ENCODE assay signal across 1 cellular context in the genomic region with DNA sequence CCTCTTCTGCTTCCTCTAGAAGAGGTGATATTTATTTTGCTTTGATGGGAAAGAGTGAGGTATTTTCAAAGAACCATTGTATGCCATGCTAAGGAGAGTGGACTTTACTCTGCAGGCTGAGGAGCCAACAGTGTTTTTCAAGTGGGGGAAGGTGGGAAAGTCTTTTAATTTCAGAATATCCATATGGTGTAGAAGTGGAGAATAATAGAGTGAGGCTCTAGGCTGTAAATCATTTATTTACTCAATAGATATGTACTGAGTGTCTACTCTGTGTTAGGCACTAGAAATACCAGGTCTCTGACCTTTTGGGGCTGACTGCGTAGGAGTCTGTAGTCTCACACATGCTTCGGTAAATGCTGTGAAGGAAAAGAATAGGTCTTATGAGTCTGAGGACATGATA.
TF ChIP-seq lines count a peak whose summit lies in the region.

No MANE protein-coding gene starts in this region.

TF ChIP-seq in HepG2, 621 proteins besides CTCF, POLR2A, EP300 and RAD21 (continued from another document and continues in another):
- TF ChIP-seq RXRB (CRISPR knock-in tag; IDR thresholded peaks at IDR 0.05; ENCODE audit: borderline replicate concordance) (peak; percentile 42; the same call in 1 of the 2 replicates), CBX2 (IDR thresholded peaks at IDR 0.05; ENCODE audit: low read depth, low read length) (no peak), CBX2 (CRISPR knock-in tag; IDR thresholded peaks at IDR 0.05; ENCODE audit: low read depth) (no peak), PHF21A (CRISPR knock-in tag; IDR thresholded peaks at IDR 0.05) (no peak; the same call in 1 of the 2 replicates), ZNF839 (CRISPR knock-in tag; IDR thresholded peaks at IDR 0.05; ENCODE audit: borderline replicate concordance) (no peak), CREM (IDR thresholded peaks at IDR 0.05) (peak; percentile 70), CREM (CRISPR knock-in tag; IDR thresholded peaks at IDR 0.05) (no peak), NR3C1 (CRISPR knock-in tag; IDR thresholded peaks at IDR 0.05) (no peak), ZNF260 (CRISPR knock-in tag; IDR thresholded peaks at IDR 0.05; ENCODE audit: borderline replicate concordance, low read depth) (no peak), AKAP8 (CRISPR knock-in tag; IDR thresholded peaks at IDR 0.05) (no peak), IRX3 (CRISPR knock-in tag; IDR thresholded peaks at IDR 0.05; ENCODE audit: borderline replicate concordance, low read depth) (no peak), MIER3 (CRISPR knock-in tag; IDR thresholded peaks at IDR 0.05; ENCODE audit: borderline replicate concordance) (peak; percentile 27; the same call in 1 of the 2 replicates), ARHGAP35 (CRISPR knock-in tag; IDR thresholded peaks at IDR 0.05; ENCODE audit: borderline replicate concordance) (no peak), SOX6 (IDR thresholded peaks at IDR 0.05) (no peak), SOX6 (CRISPR knock-in tag; IDR thresholded peaks at IDR 0.05) (peak; percentile 91), SOX5 (CRISPR knock-in tag; IDR thresholded peaks at IDR 0.05; ENCODE audit: borderline replicate concordance) (peak; percentile 91), ZNF614 (CRISPR knock-in tag; IDR thresholded peaks at IDR 0.05; ENCODE audit: borderline replicate concordance) (0 out of 2 replicates have a peak, but pooled peaks have one; percentile 31), NCOR1 (IDR thresholded peaks at IDR 0.05; ENCODE audit: borderline replicate concordance, low read length) (peak; percentile 86; the same call in 1 of the 2 replicates), ZNF546 (CRISPR knock-in tag; conservative IDR thresholded peaks at IDR 0.05) (no peak), ZFP1 (CRISPR knock-in tag; IDR thresholded peaks at IDR 0.05) (peak; percentile 76; the same call in 1 of the 2 replicates), ZNF792 (CRISPR knock-in tag; IDR thresholded peaks at IDR 0.05) (0 out of 2 replicates have a peak, but pooled peaks have one; percentile 35), SIX4 (CRISPR knock-in tag; IDR thresholded peaks at IDR 0.05) (no peak; the same call in 1 of the 2 replicates)
- TF ChIP-seq, protein P1, sequence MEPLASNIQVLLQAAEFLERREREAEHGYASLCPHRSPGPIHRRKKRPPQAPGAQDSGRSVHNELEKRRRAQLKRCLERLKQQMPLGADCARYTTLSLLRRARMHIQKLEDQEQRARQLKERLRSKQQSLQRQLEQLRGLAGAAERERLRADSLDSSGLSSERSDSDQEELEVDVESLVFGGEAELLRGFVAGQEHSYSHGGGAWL (CRISPR knock-in tag; IDR thresholded peaks at IDR 0.05), result no peak
- TF ChIP-seq, protein P2, sequence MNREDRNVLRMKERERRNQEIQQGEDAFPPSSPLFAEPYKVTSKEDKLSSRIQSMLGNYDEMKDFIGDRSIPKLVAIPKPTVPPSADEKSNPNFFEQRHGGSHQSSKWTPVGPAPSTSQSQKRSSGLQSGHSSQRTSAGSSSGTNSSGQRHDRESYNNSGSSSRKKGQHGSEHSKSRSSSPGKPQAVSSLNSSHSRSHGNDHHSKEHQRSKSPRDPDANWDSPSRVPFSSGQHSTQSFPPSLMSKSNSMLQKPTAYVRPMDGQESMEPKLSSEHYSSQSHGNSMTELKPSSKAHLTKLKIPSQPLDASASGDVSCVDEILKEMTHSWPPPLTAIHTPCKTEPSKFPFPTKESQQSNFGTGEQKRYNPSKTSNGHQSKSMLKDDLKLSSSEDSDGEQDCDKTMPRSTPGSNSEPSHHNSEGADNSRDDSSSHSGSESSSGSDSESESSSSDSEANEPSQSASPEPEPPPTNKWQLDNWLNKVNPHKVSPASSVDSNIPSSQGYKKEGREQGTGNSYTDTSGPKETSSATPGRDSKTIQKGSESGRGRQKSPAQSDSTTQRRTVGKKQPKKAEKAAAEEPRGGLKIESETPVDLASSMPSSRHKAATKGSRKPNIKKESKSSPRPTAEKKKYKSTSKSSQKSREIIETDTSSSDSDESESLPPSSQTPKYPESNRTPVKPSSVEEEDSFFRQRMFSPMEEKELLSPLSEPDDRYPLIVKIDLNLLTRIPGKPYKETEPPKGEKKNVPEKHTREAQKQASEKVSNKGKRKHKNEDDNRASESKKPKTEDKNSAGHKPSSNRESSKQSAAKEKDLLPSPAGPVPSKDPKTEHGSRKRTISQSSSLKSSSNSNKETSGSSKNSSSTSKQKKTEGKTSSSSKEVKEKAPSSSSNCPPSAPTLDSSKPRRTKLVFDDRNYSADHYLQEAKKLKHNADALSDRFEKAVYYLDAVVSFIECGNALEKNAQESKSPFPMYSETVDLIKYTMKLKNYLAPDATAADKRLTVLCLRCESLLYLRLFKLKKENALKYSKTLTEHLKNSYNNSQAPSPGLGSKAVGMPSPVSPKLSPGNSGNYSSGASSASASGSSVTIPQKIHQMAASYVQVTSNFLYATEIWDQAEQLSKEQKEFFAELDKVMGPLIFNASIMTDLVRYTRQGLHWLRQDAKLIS (CRISPR knock-in tag; IDR thresholded peaks at IDR 0.05), result no peak
- TF ChIP-seq, protein P3, sequence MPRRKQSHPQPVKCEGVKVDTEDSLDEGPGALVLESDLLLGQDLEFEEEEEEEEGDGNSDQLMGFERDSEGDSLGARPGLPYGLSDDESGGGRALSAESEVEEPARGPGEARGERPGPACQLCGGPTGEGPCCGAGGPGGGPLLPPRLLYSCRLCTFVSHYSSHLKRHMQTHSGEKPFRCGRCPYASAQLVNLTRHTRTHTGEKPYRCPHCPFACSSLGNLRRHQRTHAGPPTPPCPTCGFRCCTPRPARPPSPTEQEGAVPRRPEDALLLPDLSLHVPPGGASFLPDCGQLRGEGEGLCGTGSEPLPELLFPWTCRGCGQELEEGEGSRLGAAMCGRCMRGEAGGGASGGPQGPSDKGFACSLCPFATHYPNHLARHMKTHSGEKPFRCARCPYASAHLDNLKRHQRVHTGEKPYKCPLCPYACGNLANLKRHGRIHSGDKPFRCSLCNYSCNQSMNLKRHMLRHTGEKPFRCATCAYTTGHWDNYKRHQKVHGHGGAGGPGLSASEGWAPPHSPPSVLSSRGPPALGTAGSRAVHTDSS (CRISPR knock-in tag; conservative IDR thresholded peaks at IDR 0.05), result no peak
- TF ChIP-seq, protein P4, sequence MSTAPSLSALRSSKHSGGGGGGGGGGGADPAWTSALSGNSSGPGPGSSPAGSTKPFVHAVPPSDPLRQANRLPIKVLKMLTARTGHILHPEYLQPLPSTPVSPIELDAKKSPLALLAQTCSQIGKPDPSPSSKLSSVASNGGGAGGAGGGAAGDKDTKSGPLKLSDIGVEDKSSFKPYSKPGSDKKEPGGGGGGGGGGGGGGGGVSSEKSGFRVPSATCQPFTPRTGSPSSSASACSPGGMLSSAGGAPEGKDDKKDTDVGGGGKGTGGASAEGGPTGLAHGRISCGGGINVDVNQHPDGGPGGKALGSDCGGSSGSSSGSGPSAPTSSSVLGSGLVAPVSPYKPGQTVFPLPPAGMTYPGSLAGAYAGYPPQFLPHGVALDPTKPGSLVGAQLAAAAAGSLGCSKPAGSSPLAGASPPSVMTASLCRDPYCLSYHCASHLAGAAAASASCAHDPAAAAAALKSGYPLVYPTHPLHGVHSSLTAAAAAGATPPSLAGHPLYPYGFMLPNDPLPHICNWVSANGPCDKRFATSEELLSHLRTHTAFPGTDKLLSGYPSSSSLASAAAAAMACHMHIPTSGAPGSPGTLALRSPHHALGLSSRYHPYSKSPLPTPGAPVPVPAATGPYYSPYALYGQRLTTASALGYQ (CRISPR knock-in tag; IDR thresholded peaks at IDR 0.05), result no peak
- TF ChIP-seq, protein P5, sequence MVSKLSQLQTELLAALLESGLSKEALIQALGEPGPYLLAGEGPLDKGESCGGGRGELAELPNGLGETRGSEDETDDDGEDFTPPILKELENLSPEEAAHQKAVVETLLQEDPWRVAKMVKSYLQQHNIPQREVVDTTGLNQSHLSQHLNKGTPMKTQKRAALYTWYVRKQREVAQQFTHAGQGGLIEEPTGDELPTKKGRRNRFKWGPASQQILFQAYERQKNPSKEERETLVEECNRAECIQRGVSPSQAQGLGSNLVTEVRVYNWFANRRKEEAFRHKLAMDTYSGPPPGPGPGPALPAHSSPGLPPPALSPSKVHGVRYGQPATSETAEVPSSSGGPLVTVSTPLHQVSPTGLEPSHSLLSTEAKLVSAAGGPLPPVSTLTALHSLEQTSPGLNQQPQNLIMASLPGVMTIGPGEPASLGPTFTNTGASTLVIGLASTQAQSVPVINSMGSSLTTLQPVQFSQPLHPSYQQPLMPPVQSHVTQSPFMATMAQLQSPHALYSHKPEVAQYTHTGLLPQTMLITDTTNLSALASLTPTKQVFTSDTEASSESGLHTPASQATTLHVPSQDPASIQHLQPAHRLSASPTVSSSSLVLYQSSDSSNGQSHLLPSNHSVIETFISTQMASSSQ (IDR thresholded peaks at IDR 0.05; ENCODE audit: low read depth), result peak; percentile 84
- TF ChIP-seq, protein P5 (CRISPR knock-in tag; IDR thresholded peaks at IDR 0.05; ENCODE audit: borderline replicate concordance), result peak; percentile 89; the same call in 1 of the 2 replicates
- TF ChIP-seq, protein P6, sequence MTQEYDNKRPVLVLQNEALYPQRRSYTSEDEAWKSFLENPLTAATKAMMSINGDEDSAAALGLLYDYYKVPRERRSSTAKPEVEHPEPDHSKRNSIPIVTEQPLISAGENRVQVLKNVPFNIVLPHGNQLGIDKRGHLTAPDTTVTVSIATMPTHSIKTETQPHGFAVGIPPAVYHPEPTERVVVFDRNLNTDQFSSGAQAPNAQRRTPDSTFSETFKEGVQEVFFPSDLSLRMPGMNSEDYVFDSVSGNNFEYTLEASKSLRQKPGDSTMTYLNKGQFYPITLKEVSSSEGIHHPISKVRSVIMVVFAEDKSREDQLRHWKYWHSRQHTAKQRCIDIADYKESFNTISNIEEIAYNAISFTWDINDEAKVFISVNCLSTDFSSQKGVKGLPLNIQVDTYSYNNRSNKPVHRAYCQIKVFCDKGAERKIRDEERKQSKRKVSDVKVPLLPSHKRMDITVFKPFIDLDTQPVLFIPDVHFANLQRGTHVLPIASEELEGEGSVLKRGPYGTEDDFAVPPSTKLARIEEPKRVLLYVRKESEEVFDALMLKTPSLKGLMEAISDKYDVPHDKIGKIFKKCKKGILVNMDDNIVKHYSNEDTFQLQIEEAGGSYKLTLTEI (CRISPR knock-in tag; conservative IDR thresholded peaks at IDR 0.05), result no peak
- TF ChIP-seq, protein P7, sequence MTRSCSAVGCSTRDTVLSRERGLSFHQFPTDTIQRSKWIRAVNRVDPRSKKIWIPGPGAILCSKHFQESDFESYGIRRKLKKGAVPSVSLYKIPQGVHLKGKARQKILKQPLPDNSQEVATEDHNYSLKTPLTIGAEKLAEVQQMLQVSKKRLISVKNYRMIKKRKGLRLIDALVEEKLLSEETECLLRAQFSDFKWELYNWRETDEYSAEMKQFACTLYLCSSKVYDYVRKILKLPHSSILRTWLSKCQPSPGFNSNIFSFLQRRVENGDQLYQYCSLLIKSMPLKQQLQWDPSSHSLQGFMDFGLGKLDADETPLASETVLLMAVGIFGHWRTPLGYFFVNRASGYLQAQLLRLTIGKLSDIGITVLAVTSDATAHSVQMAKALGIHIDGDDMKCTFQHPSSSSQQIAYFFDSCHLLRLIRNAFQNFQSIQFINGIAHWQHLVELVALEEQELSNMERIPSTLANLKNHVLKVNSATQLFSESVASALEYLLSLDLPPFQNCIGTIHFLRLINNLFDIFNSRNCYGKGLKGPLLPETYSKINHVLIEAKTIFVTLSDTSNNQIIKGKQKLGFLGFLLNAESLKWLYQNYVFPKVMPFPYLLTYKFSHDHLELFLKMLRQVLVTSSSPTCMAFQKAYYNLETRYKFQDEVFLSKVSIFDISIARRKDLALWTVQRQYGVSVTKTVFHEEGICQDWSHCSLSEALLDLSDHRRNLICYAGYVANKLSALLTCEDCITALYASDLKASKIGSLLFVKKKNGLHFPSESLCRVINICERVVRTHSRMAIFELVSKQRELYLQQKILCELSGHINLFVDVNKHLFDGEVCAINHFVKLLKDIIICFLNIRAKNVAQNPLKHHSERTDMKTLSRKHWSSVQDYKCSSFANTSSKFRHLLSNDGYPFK (CRISPR knock-in tag; IDR thresholded peaks at IDR 0.05; ENCODE audit: borderline replicate concordance), result no peak
